Comparison of ENCODE assay signal across 9 cellular contexts in the genomic region with DNA sequence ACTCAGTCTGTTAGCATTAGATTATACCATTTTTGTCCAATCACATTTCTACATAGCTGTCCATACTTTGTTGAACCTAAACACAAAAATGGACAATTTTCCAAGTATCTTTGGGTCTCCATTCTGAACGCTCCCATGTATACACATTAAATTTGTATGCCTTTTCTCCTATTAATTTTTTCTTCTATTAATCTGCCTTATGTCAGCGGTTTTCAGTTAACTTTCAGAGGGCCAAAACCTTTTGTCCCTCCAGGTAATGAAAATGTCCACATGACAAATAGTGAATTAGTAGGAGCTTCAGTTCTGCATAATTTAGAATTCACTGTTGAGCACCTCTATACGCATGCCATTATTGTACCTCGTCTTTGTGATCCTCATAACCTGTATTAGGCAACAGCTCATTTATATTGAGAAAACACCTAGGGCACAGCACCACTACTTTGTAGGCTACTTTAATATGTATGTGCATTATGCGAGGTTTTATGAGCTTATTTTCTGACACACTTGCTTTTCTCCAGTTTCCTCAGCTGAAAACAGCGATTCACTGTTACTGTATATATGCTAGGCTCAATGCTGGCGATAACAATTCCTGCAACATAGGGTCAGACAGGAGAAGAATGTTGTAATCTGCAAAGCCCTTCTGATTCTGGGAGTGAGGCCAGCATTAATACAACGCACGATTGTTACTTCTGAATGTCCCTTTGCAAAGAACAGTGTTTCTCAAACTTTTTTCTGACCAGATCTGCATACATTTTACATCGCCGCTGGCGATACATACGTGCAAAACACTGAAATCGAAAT. TPM values are rescaled to one million over a fixed set of nuclear protein-coding genes. Genes with fewer than 3 reads are reported as not detected.
DNase-seq lines count a peak whose midpoint lies in the region; ATAC-seq and TF ChIP-seq lines count a peak whose summit lies in the region.
"Had no signal": no experiment of that assay in that cellular context is flagged by ENCODE, and none has a peak within 500 bp of the region (broad histone marks: within the 10 kb centered on the region; RNA-seq: fewer than 3 reads in every experiment).

No MANE protein-coding gene starts in this region.

- H3K4me3 Mint-ChIP-seq in activated T-helper 2 cell treated with anti-CD3 and anti-CD28 coated beads, Interferon-gamma antibody, Interleukin-2, Interleukin-4, amounts not matched to agents 10 μg/mL and 5 μg/mL and 100 μg/mL, durations not matched to agents 14 hours and 24 hours and 36 hours (ENCODE audit: low read depth): no peak overlapping the region
- H3K4me3 Mint-ChIP-seq in naive thymus-derived CD8-positive, alpha-beta T cell: no peak overlapping the region
- H3K4me3 Mint-ChIP-seq: dendritic cell treated with granulocyte-macrophage colony-stimulating factor and Interleukin-4, amounts not matched to agents 40 ng/mL and 50 ng/mL, for 4 days had no signal

- H3K36me3 Mint-ChIP-seq in activated T-helper 2 cell treated with anti-CD3 and anti-CD28 coated beads, Interferon-gamma antibody, Interleukin-2, Interleukin-4, amounts not matched to agents 10 μg/mL and 5 μg/mL and 100 μg/mL, durations not matched to agents 14 hours and 24 hours and 36 hours (ENCODE audit: low read depth): peaks cover 8% of the 10 kb centered on the region
- H3K36me3 Mint-ChIP-seq in naive thymus-derived CD8-positive, alpha-beta T cell: no peaks in the 10 kb centered on the region

- TF ChIP-seq CTCF in GM13977 (IDR thresholded peaks at IDR 0.05; ENCODE audit: extremely low read depth, insufficient read depth, missing control alignments): no peak

- in situ Hi-C loops in GM13977 (cut with MboI; ENCODE audit: low pct_unique_long_range_greater_than_20kb, low sequenced_read_pairs, unreplicated experiment): no loop called here

- POLR2A ChIA-PET in naive thymus-derived CD8-positive, alpha-beta T cell (lab: Charles Lee): interaction anchor here (0.6 to 2.7 kb wide), 9 partner anchors 8 to 817 kb away, joined by 3 to 13 read pairs (median 4); a partner anchor contains a TSS

- H3K9me3 Mint-ChIP-seq in activated T-helper 2 cell treated with anti-CD3 and anti-CD28 coated beads, Interferon-gamma antibody, Interleukin-2, Interleukin-4, amounts not matched to agents 10 μg/mL and 5 μg/mL and 100 μg/mL, durations not matched to agents 14 hours and 24 hours and 36 hours: no peaks in the 10 kb centered on the region
- no peaks in the 10 kb centered on the region for H3K9me3 Mint-ChIP-seq in naive thymus-derived CD8-positive, alpha-beta T cell
- H3K9me3 Mint-ChIP-seq: dendritic cell treated with granulocyte-macrophage colony-stimulating factor and Interleukin-4, amounts not matched to agents 40 ng/mL and 50 ng/mL, for 4 days had no signal

- no peak overlapping the region for H3K27ac Mint-ChIP-seq in activated T-helper 2 cell treated with anti-CD3 and anti-CD28 coated beads, Interferon-gamma antibody, Interleukin-2, Interleukin-4, amounts not matched to agents 10 μg/mL and 5 μg/mL and 100 μg/mL, durations not matched to agents 14 hours and 24 hours and 36 hours
- no peak overlapping the region for H3K27ac Mint-ChIP-seq in naive thymus-derived CD8-positive, alpha-beta T cell
- H3K27ac Mint-ChIP-seq: dendritic cell treated with granulocyte-macrophage colony-stimulating factor and Interleukin-4, amounts not matched to agents 40 ng/mL and 50 ng/mL, for 4 days had no signal

- intact Hi-C loops in activated T-helper 2 cell treated with anti-CD3 and anti-CD28 coated beads, Interferon-gamma antibody, Interleukin-2, Interleukin-4, amounts not matched to agents 10 μg/mL and 5 μg/mL and 100 μg/mL, durations not matched to agents 14 hours and 24 hours and 36 hours (cut with micrococcal nuclease): loop anchor here (5.0 to 10.0 kb wide), 2 partner anchors 128 to 655 kb away; a partner anchor contains a TSS

- ATAC-seq in naive thymus-derived CD8-positive, alpha-beta T cell: no peak

- H3K4me1 Mint-ChIP-seq in activated T-helper 2 cell treated with anti-CD3 and anti-CD28 coated beads, Interferon-gamma antibody, Interleukin-2, Interleukin-4, amounts not matched to agents 10 μg/mL and 5 μg/mL and 100 μg/mL, durations not matched to agents 14 hours and 24 hours and 36 hours (ENCODE audit: low read depth): peaks cover 26% of the 10 kb centered on the region
- peaks cover 9 to 30% (median 28%) of the 10 kb centered on the region in 4 donors for H3K4me1 Mint-ChIP-seq in naive thymus-derived CD8-positive, alpha-beta T cell

- DNase-seq in NCI-H2196 (lab: John Stamatoyannopoulos, UW; ENCODE audit: unreplicated experiment): peak; percentile 22
- no peak for DNase-seq in NCI-H2196 treated with DMSO at 0.1 percent for 48 hours (lab: John Stamatoyannopoulos, UW; ENCODE audit: unreplicated experiment)
- peak; percentile 53 for DNase-seq in SW480 (ENCODE audit: low spot score)
- peak; percentile 22 for DNase-seq in glomerular endothelial cell (ENCODE audit: extremely low read depth, low read depth, low spot score)
- DNase-seq in pulmonary artery endothelial cell (ENCODE audit: low read depth, low spot score): peak; percentile 44
- DNase-seq in activated T-helper 2 cell treated with anti-CD3 and anti-CD28 coated beads, Interferon-gamma antibody, Interleukin-2, Interleukin-4, amounts not matched to agents 10 μg/mL and 5 μg/mL and 100 μg/mL, durations not matched to agents 14 hours and 24 hours and 36 hours (ENCODE audit: low spot score): no peak
- DNase-seq in GM13977 (ENCODE audit: low spot score): no peak
- DNase-seq in naive thymus-derived CD8-positive, alpha-beta T cell: no peak

- H3K27me3 Mint-ChIP-seq in activated T-helper 2 cell treated with anti-CD3 and anti-CD28 coated beads, Interferon-gamma antibody, Interleukin-2, Interleukin-4, amounts not matched to agents 10 μg/mL and 5 μg/mL and 100 μg/mL, durations not matched to agents 14 hours and 24 hours and 36 hours (ENCODE audit: low read depth): peaks cover 5% of the 10 kb centered on the region
- peaks cover 0 to 5% (median 3%) of the 10 kb centered on the region in 5 donors for H3K27me3 Mint-ChIP-seq in naive thymus-derived CD8-positive, alpha-beta T cell

RNA-seq across cellular contexts. Expression of a gene that starts 1.1 kb away (rescaled TPM):
- 17.6 and 18.7 TPM in 2 replicates for total RNA-seq in glomerular endothelial cell
- total RNA-seq in pulmonary artery endothelial cell: 30.5 and 37.3 TPM in 2 replicates
- total RNA-seq in activated T-helper 2 cell treated with anti-CD3 and anti-CD28 coated beads, Interferon-gamma antibody, Interleukin-2, Interleukin-4, amounts not matched to agents 10 μg/mL and 5 μg/mL and 100 μg/mL, durations not matched to agents 14 hours and 24 hours and 36 hours: 61.4 and 63.5 TPM in 2 replicates
- 10 to 100 TPM; 27.6 to 32.9 TPM for total RNA-seq in naive thymus-derived CD8-positive, alpha-beta T cell
- 10 to 100 TPM; 27.3 to 31.6 (median 27.7) TPM for polyA plus RNA-seq in naive thymus-derived CD8-positive, alpha-beta T cell

Comparison
In these comparisons a context has a peak if more than half of its experiments do, and no peak if none do; other contexts are left out.
1. DNase-seq: peak in NCI-H2196 (single experiment), SW480 (single experiment), glomerular endothelial cell (single experiment) and pulmonary artery endothelial cell (single experiment); none in NCI-H2196 treated with DMSO at 0.1 percent for 48 hours (single experiment), activated T-helper 2 cell treated with anti-CD3 and anti-CD28 coated beads, Interferon-gamma antibody, Interleukin-2, Interleukin-4, amounts not matched to agents 10 μg/mL and 5 μg/mL and 100 μg/mL, durations not matched to agents 14 hours and 24 hours and 36 hours (single experiment), GM13977 (single experiment) and naive thymus-derived CD8-positive, alpha-beta T cell (0 of 10).